ENCODE assay signal across 17 cellular contexts in genomic region chrX:140092121-140092520, GRCh38.
DNase-seq lines count a peak whose midpoint lies in the region; ATAC-seq and TF ChIP-seq lines count a peak whose summit lies in the region.
"Had no signal": no experiment of that assay in that cellular context is flagged by ENCODE, and none has a peak within 500 bp of the region (broad histone marks: within the 10 kb centered on the region; RNA-seq: fewer than 3 reads in every experiment).

No MANE protein-coding gene starts in this region.

- H3K4me1 Mint-ChIP-seq in activated T-cell treated with anti-CD3 and anti-CD28 coated beads, Interleukin-2, amount 50 U/mL, for 24 hours (ENCODE audit: low read depth) = no peaks in the 10 kb centered on the region
- H3K4me1 Mint-ChIP-seq: activated naive CD4-positive, alpha-beta T cell treated with anti-CD3 and anti-CD28 coated beads, Interleukin-2, amount 50 U/mL, for 24 hours had no signal

- H3K27ac Mint-ChIP-seq in activated T-cell treated with anti-CD3 and anti-CD28 coated beads, Interleukin-2, amount 50 U/mL, for 24 hours = no peak overlapping the region
- H3K27ac Mint-ChIP-seq: activated naive CD4-positive, alpha-beta T cell treated with anti-CD3 and anti-CD28 coated beads, Interleukin-2, amount 50 U/mL, for 24 hours; T-helper 2 cell treated with Interferon-gamma antibody and Interleukin-4, amounts not matched to agents 5 μg/mL and 100 μg/mL, for 36 hours had no signal

- H3K36me3 ChIP-seq in GM06990 (ENCODE audit: control insufficient read depth, insufficient read depth, low read length) (no peaks in the 10 kb centered on the region), SK-N-MC (ENCODE audit: insufficient read depth, low read length) (no peaks in the 10 kb centered on the region), hepatocyte (replicated peaks; ENCODE audit: insufficient read depth, low read depth) (no peaks in the 10 kb centered on the region), psoas muscle (ENCODE audit: insufficient read depth in 1 of 2, low read depth in 1 of 2) (no peaks in the 10 kb centered on the region)
- H3K36me3 ChIP-seq: cardiac muscle cell had no signal

- H3K4me1 ChIP-seq in hepatocyte (ENCODE audit: insufficient read depth) (no peaks in the 10 kb centered on the region), psoas muscle (no peaks in the 10 kb centered on the region)

- H3K9me2 ChIP-seq in hepatocyte (replicated peaks; ENCODE audit: insufficient read depth) = no peaks in the 10 kb centered on the region

- no peaks in the 10 kb centered on the region for H4K20me1 ChIP-seq in hepatocyte (ENCODE audit: insufficient read depth, poor library complexity, severe bottlenecking)

- H3K27me3 ChIP-seq in GM06990 (replicated peaks; ENCODE audit: control insufficient read depth, insufficient read depth, low read length) = no peaks in the 10 kb centered on the region
- peaks cover 7% of the 10 kb centered on the region for H3K27me3 ChIP-seq in hepatocyte
- peaks cover 0 to 56% (median 3%) of the 10 kb centered on the region in 3 donors for H3K27me3 ChIP-seq in psoas muscle (ENCODE audit: insufficient read depth in 3 of 3, low read length in 2 of 3)
- H3K27me3 ChIP-seq: cardiac muscle cell had no signal

- TF ChIP-seq CTCF in GM06990 (IDR thresholded peaks at IDR 0.05; ENCODE audit: insufficient read depth, low read length, poor library complexity, severe bottlenecking) (no peak), hepatocyte (IDR thresholded peaks at IDR 0.05; ENCODE audit: poor library complexity) (no peak), psoas muscle (IDR thresholded peaks at IDR 0.05) (no peak)

- ATAC-seq in psoas muscle = no peak
- ATAC-seq in HG02852 (IDR thresholded peaks at IDR 0.05; ENCODE audit: unreplicated experiment) = no peak

- peak; percentile 1 for DNase-seq in GM06990 (ENCODE audit: extremely low read depth, insufficient read length)
- DNase-seq in SK-N-MC (ENCODE audit: low read depth, low spot score) = no peak
- no peak for DNase-seq in hepatocyte (ENCODE audit: low spot score)
- no peak for DNase-seq in psoas muscle
- no peak for DNase-seq in head of caudate nucleus
- no peak for DNase-seq in DMS79 treated with DMSO at 0.1 percent for 48 hours (lab: John Stamatoyannopoulos, UW)
- no peak for DNase-seq in activated T-cell treated with anti-CD3 and anti-CD28 coated beads, Interleukin-2, amount 50 U/mL, for 24 hours
- DNase-seq: activated CD4-positive, alpha-beta T cell treated with anti-CD3 and anti-CD28 coated beads for 1 hour; effector CD8-positive, alpha-beta T cell; GDM1; HCEC 1CT; NCI-H1436; SHP77 treated with DMSO at 0.1 percent for 48 hours had no signal

- no peaks in the 10 kb centered on the region for H3K9me3 Mint-ChIP-seq in activated T-cell treated with anti-CD3 and anti-CD28 coated beads, Interleukin-2, amount 50 U/mL, for 24 hours
- H3K9me3 Mint-ChIP-seq: activated naive CD4-positive, alpha-beta T cell treated with anti-CD3 and anti-CD28 coated beads, Interleukin-2, amount 50 U/mL, for 24 hours; T-helper 2 cell treated with Interferon-gamma antibody and Interleukin-4, amounts not matched to agents 5 μg/mL and 100 μg/mL, for 36 hours had no signal

- no peak overlapping the region for H3K4me3 Mint-ChIP-seq in activated T-cell treated with anti-CD3 and anti-CD28 coated beads, Interleukin-2, amount 50 U/mL, for 24 hours
- H3K4me3 Mint-ChIP-seq: activated naive CD4-positive, alpha-beta T cell treated with anti-CD3 and anti-CD28 coated beads, Interleukin-2, amount 50 U/mL, for 24 hours had no signal

- H3K4me3 ChIP-seq in GM06990 (replicated peaks; ENCODE audit: low read depth, low read length) (no peak overlapping the region), SK-N-MC (peak overlapping the region; percentile 69), hepatocyte (no peak overlapping the region), psoas muscle (peak overlapping the region; percentile 48)

- intact Hi-C loops in psoas muscle (cut with DNase I) (no loop called here), head of caudate nucleus (cut with DNase I) (no loop called here)

- 95% methylated on average over 23 of the region's 26 CpGs for WGBS in hepatocyte (ENCODE audit: low lambda C conversion rate, missing lambda C conversion rate)
- 83 to 90% (median 90%) methylated on average over 24 to 26 of the region's 26 CpGs for WGBS in psoas muscle, 3 donors

- H3K27me3 Mint-ChIP-seq in activated T-cell treated with anti-CD3 and anti-CD28 coated beads, Interleukin-2, amount 50 U/mL, for 24 hours = peaks cover 71% of the 10 kb centered on the region

- H3K36me3 Mint-ChIP-seq in activated T-cell treated with anti-CD3 and anti-CD28 coated beads, Interleukin-2, amount 50 U/mL, for 24 hours (ENCODE audit: low read depth) = no peaks in the 10 kb centered on the region
- H3K36me3 Mint-ChIP-seq: activated naive CD4-positive, alpha-beta T cell treated with anti-CD3 and anti-CD28 coated beads, Interleukin-2, amount 50 U/mL, for 24 hours had no signal

- H3K4me2 ChIP-seq in hepatocyte = peak overlapping the region; percentile 80

- H3K9me3 ChIP-seq in SK-N-MC (ENCODE audit: low read depth, low read length) = no peaks in the 10 kb centered on the region
- H3K9me3 ChIP-seq in hepatocyte (ENCODE audit: low read depth) = no peaks in the 10 kb centered on the region
- H3K9me3 ChIP-seq in psoas muscle = no peaks in the 10 kb centered on the region

- H3K79me2 ChIP-seq in hepatocyte = no peaks in the 10 kb centered on the region

- H3K27ac ChIP-seq in SK-N-MC (no peak overlapping the region), hepatocyte (no peak overlapping the region), psoas muscle (no peak overlapping the region)
- H3K27ac ChIP-seq: cardiac muscle cell had no signal

- H3K9ac ChIP-seq in SK-N-MC (ENCODE audit: insufficient read length) = no peak overlapping the region

- H2AFZ ChIP-seq in hepatocyte = no peak overlapping the region

Comparison
In these comparisons a context has a peak if more than half of its experiments do, and no peak if none do; other contexts are left out.
1. H3K4me3 ChIP-seq: peak in SK-N-MC (single experiment) and psoas muscle (single experiment); none in GM06990 (single experiment) and hepatocyte (single experiment).